10 cellular contexts compared by ENCODE assay signal in genomic region chr3:129000742-129001100, GRCh38. TPM values are rescaled to one million over a fixed set of nuclear protein-coding genes. Genes with fewer than 3 reads are reported as not detected.
DNase-seq lines count a peak whose midpoint lies in the region; ATAC-seq and TF ChIP-seq lines count a peak whose summit lies in the region.
"Had no signal": no experiment of that assay in that cellular context is flagged by ENCODE, and none has a peak within 500 bp of the region (broad histone marks: within the 10 kb centered on the region; RNA-seq: fewer than 3 reads in every experiment).

No MANE protein-coding gene starts in this region.

- H3K9me3 Mint-ChIP-seq in activated CD4-positive, alpha-beta memory T cell treated with anti-CD3 and anti-CD28 coated beads for 36 hours: no peaks in the 10 kb centered on the region
- H3K9me3 Mint-ChIP-seq in activated CD4-positive, alpha-beta memory T cell treated with anti-CD3 and anti-CD28 coated beads, Interleukin-2, amount 10 ng/mL, durations not matched to agents 7 days and 5 days: no peaks in the 10 kb centered on the region

- no peak overlapping the region for H3K27ac ChIP-seq in muscle layer of duodenum (ENCODE audit: low read length)
- peak overlapping the region in 2 of 4 donors; percentile 70 to 74 for H3K27ac ChIP-seq in tibial nerve

- intact Hi-C loops in activated CD4-positive, alpha-beta memory T cell treated with anti-CD3 and anti-CD28 coated beads for 36 hours (cut with micrococcal nuclease): no loop called here

- no peak for TF ChIP-seq POLR2A in tibial nerve (IDR thresholded peaks at IDR 0.05)

- no peak for ATAC-seq in GM21576 (IDR thresholded peaks at IDR 0.05; ENCODE audit: unreplicated experiment)

- peak overlapping the region; percentile 7 for H3K4me3 Mint-ChIP-seq in activated CD4-positive, alpha-beta memory T cell treated with anti-CD3 and anti-CD28 coated beads for 36 hours
- H3K4me3 Mint-ChIP-seq in activated CD4-positive, alpha-beta memory T cell treated with anti-CD3 and anti-CD28 coated beads, Interleukin-2, amount 10 ng/mL, durations not matched to agents 7 days and 5 days: no peak overlapping the region

- H3K27me3 ChIP-seq in muscle layer of duodenum (ENCODE audit: low read depth, low read length) (peaks cover 13% of the 10 kb centered on the region), tibial nerve (peaks cover 0 to 57% of the 10 kb centered on the region in 2 donors)

- H3K27me3 Mint-ChIP-seq in activated CD4-positive, alpha-beta memory T cell treated with anti-CD3 and anti-CD28 coated beads for 36 hours: peaks cover 27% of the 10 kb centered on the region
- H3K27me3 Mint-ChIP-seq in activated CD4-positive, alpha-beta memory T cell treated with anti-CD3 and anti-CD28 coated beads, Interleukin-2, amount 10 ng/mL, durations not matched to agents 7 days and 5 days: peaks cover 61% of the 10 kb centered on the region

- H3K36me3 ChIP-seq in muscle layer of duodenum (ENCODE audit: control insufficient read depth in 1 of 2, insufficient read depth in 2 of 2, low read length in 2 of 2) (no peaks in the 10 kb centered on the region), tibial nerve (no peaks in the 10 kb centered on the region)
- H3K36me3 ChIP-seq: MG63 had no signal

- H3K4me1 ChIP-seq in muscle layer of duodenum (ENCODE audit: control insufficient read depth in 1 of 2, insufficient read depth in 2 of 2, low read length in 2 of 2) (peaks cover 6 to 34% of the 10 kb centered on the region in 2 donors), tibial nerve (peaks cover 0 to 45% (median 6%) of the 10 kb centered on the region in 4 donors)

- CTCF ChIA-PET in activated CD4-positive, alpha-beta memory T cell treated with anti-CD3 and anti-CD28 coated beads for 36 hours (lab: Charles Lee): interaction anchor here (1.4 kb wide), 1 partner anchor 15 kb away, joined by 4 read pairs; no protein-coding TSS in a partner anchor
- CTCF ChIA-PET in activated CD4-positive, alpha-beta memory T cell treated with anti-CD3 and anti-CD28 coated beads, Interleukin-2, amount 10 ng/mL, durations not matched to agents 7 days and 5 days (lab: Charles Lee): interaction anchor here (1.8 to 3.3 kb wide), 3 partner anchors 15 to 30 kb away, joined by 5 to 18 read pairs (median 6); no protein-coding TSS in a partner anchor

- H3K9me3 ChIP-seq in muscle layer of duodenum (ENCODE audit: control insufficient read depth in 1 of 2, low read length in 2 of 2): no peaks in the 10 kb centered on the region
- no peaks in the 10 kb centered on the region for H3K9me3 ChIP-seq in tibial nerve
- H3K9me3 ChIP-seq: MG63 had no signal

- no peaks in the 10 kb centered on the region for H3K36me3 Mint-ChIP-seq in activated CD4-positive, alpha-beta memory T cell treated with anti-CD3 and anti-CD28 coated beads for 36 hours
- no peaks in the 10 kb centered on the region for H3K36me3 Mint-ChIP-seq in activated CD4-positive, alpha-beta memory T cell treated with anti-CD3 and anti-CD28 coated beads, Interleukin-2, amount 10 ng/mL, durations not matched to agents 7 days and 5 days (ENCODE audit: low read depth)

- POLR2A ChIA-PET in activated CD4-positive, alpha-beta memory T cell treated with anti-CD3 and anti-CD28 coated beads for 36 hours (lab: Charles Lee): no interaction called here
- POLR2A ChIA-PET in activated CD4-positive, alpha-beta memory T cell treated with anti-CD3 and anti-CD28 coated beads, Interleukin-2, amount 10 ng/mL, durations not matched to agents 7 days and 5 days (lab: Charles Lee): no interaction called here

- TF ChIP-seq CTCF in epithelial cell of esophagus (IDR thresholded peaks at IDR 0.05; ENCODE audit: insufficient read depth, low read depth, low read length, missing control alignments) (no peak), tibial nerve (IDR thresholded peaks at IDR 0.05) (no peak)

- no peak for TF ChIP-seq EP300 in tibial nerve (IDR thresholded peaks at IDR 0.05)

- H3K4me3 ChIP-seq in epithelial cell of esophagus (ENCODE audit: low read length) (peak overlapping the region; percentile 19), muscle layer of duodenum (ENCODE audit: low read depth in 1 of 2, low read length in 2 of 2) (peak overlapping the region; percentile 34 to 83), tibial nerve (peak overlapping the region; percentile 34 to 59 (median 40))

- peaks cover 27% of the 10 kb centered on the region for H3K4me1 Mint-ChIP-seq in activated CD4-positive, alpha-beta memory T cell treated with anti-CD3 and anti-CD28 coated beads for 36 hours (ENCODE audit: low read depth)
- H3K4me1 Mint-ChIP-seq in activated CD4-positive, alpha-beta memory T cell treated with anti-CD3 and anti-CD28 coated beads, Interleukin-2, amount 10 ng/mL, durations not matched to agents 7 days and 5 days: peaks cover 34% of the 10 kb centered on the region

- no peak for DNase-seq in activated CD4-positive, alpha-beta memory T cell treated with anti-CD3 and anti-CD28 coated beads for 36 hours
- no peak for DNase-seq in activated CD4-positive, alpha-beta memory T cell treated with anti-CD3 and anti-CD28 coated beads, Interleukin-2, amount 10 ng/mL, durations not matched to agents 7 days and 5 days
- no peak for DNase-seq in epithelial cell of esophagus (ENCODE audit: low read depth)
- DNase-seq in tibial nerve (ENCODE audit: low spot score in 2 of 2): no peak
- DNase-seq in UCSD-AML1 (lab: John Stamatoyannopoulos, UW; ENCODE audit: unreplicated experiment): no peak
- no peak for DNase-seq in germinal center (ENCODE audit: low spot score)
- DNase-seq: cerebellar nuclear complex had no signal

- 10 to 22% methylated on average over 15 of the region's 15 CpGs for WGBS in tibial nerve, 2 donors

- H3K27ac Mint-ChIP-seq in activated CD4-positive, alpha-beta memory T cell treated with anti-CD3 and anti-CD28 coated beads for 36 hours: no peak overlapping the region
- H3K27ac Mint-ChIP-seq in activated CD4-positive, alpha-beta memory T cell treated with anti-CD3 and anti-CD28 coated beads, Interleukin-2, amount 10 ng/mL, durations not matched to agents 7 days and 5 days: no peak overlapping the region

RNA-seq across cellular contexts. Expression of gene EFCC1, which starts 0.4 kb away (rescaled TPM):
- total RNA-seq in activated CD4-positive, alpha-beta memory T cell treated with anti-CD3 and anti-CD28 coated beads for 36 hours: under 1 TPM; 0.12 to 0.24 TPM
- total RNA-seq in activated CD4-positive, alpha-beta memory T cell treated with anti-CD3 and anti-CD28 coated beads, Interleukin-2, amount 10 ng/mL, durations not matched to agents 7 days and 5 days: not detected
- 1 to 10 TPM in 3 of 4 donors, under 1 TPM in 1; 0.22 to 2.1 (median 1.9) TPM for total RNA-seq in tibial nerve

RNA-seq across cellular contexts. Expression of gene CFAP92, which starts 6.8 kb away (rescaled TPM):
- under 1 TPM in 1 of 2 experiments, not detected in 1; 0.24 TPM for total RNA-seq in activated CD4-positive, alpha-beta memory T cell treated with anti-CD3 and anti-CD28 coated beads for 36 hours
- total RNA-seq in activated CD4-positive, alpha-beta memory T cell treated with anti-CD3 and anti-CD28 coated beads, Interleukin-2, amount 10 ng/mL, durations not matched to agents 7 days and 5 days: under 1 TPM in 1 of 2 experiments, not detected in 1; 0.15 TPM
- total RNA-seq in tibial nerve: under 1 TPM in 3 of 4 donors, not detected in 1; 0.22 to 0.78 (median 0.63) TPM

RNA-seq across cellular contexts. Expression of gene GP9, which starts 59.9 kb away (rescaled TPM):
- not detected for total RNA-seq in activated CD4-positive, alpha-beta memory T cell treated with anti-CD3 and anti-CD28 coated beads for 36 hours
- not detected for total RNA-seq in activated CD4-positive, alpha-beta memory T cell treated with anti-CD3 and anti-CD28 coated beads, Interleukin-2, amount 10 ng/mL, durations not matched to agents 7 days and 5 days
- total RNA-seq in tibial nerve: not detected
